9 cellular contexts compared by ENCODE assay signal in genomic region chr11:22244986-22245592, GRCh38. TPM values are rescaled to one million over a fixed set of nuclear protein-coding genes. Genes with fewer than 3 reads are reported as not detected.
DNase-seq lines count a peak whose midpoint lies in the region; ATAC-seq, FAIRE-seq and TF ChIP-seq lines count a peak whose summit lies in the region.
"Had no signal": no experiment of that assay in that cellular context is flagged by ENCODE, and none has a peak within 500 bp of the region (broad histone marks: within the 10 kb centered on the region; RNA-seq: fewer than 3 reads in every experiment).

No MANE protein-coding gene starts in this region.

- H3K4me3 ChIP-seq in OCI-LY1 (ENCODE audit: low read depth, low read length, poor library complexity, severe bottlenecking) (no peak overlapping the region), kidney (ENCODE audit: low read length in 2 of 2) (no peak overlapping the region)

- no peaks in the 10 kb centered on the region for H3K4me1 Mint-ChIP-seq in stimulated activated memory B cell treated with anti-CD40 and anti-IgM and Interleukin-4, amounts not matched to agents 10 μg/mL and 1 μg/mL and 100 μg/mL, for 72 hours

- TF ChIP-seq CTCF in OCI-LY1 (IDR thresholded peaks at IDR 0.05; ENCODE audit: low read length) (peak; percentile 49; the same call in 1 of the 2 replicates), kidney (IDR thresholded peaks at IDR 0.05; ENCODE audit: borderline replicate concordance, extremely low read depth, insufficient read depth) (peak; percentile 37)

- H3K36me3 Mint-ChIP-seq in stimulated activated memory B cell treated with anti-CD40 and anti-IgM and Interleukin-4, amounts not matched to agents 10 μg/mL and 1 μg/mL and 100 μg/mL, for 72 hours, result no peaks in the 10 kb centered on the region

- no peaks in the 10 kb centered on the region for H3K36me3 ChIP-seq in OCI-LY1 (ENCODE audit: insufficient read depth, low read length)
- no peaks in the 10 kb centered on the region for H3K36me3 ChIP-seq in kidney (ENCODE audit: control insufficient read depth in 1 of 2, insufficient read depth in 2 of 2, low read length in 2 of 2)

- no peaks in the 10 kb centered on the region for H3K9me2 ChIP-seq in OCI-LY1 (ENCODE audit: low read depth, low read length)

- intact Hi-C loops in kidney (cut with DNase I), result no loop called here

- no peaks in the 10 kb centered on the region for H4K20me1 ChIP-seq in OCI-LY1 (ENCODE audit: insufficient read depth, low read length)

- FAIRE-seq in kidney (lab: Jason Lieb, UNC), result no peak
- FAIRE-seq: colon had no signal

- DNase-seq in NCI-H2029 (lab: John Stamatoyannopoulos, UW) (peak; percentile 27), NCI-H2029 treated with DMSO at 0.1 percent for 48 hours (lab: John Stamatoyannopoulos, UW) (no peak), T47D (ENCODE audit: low read depth in 1 of 2, low spot score in 1 of 2) (peak; percentile 14 to 63), kidney (no peak)

- in situ Hi-C loops in T47D (cut with HindIII; ENCODE audit: low pct_unique_long_range_greater_than_20kb, low sequenced_read_pairs), result no loop called here

- H3K4me1 ChIP-seq in OCI-LY1 (ENCODE audit: insufficient read depth, low read length, severe bottlenecking) (no peaks in the 10 kb centered on the region), kidney (ENCODE audit: control insufficient read depth in 1 of 2, insufficient read depth in 1 of 2, low read depth in 1 of 2, low read length in 2 of 2) (no peaks in the 10 kb centered on the region)

- peaks cover 30% of the 10 kb centered on the region for H3K27me3 Mint-ChIP-seq in stimulated activated memory B cell treated with anti-CD40 and anti-IgM and Interleukin-4, amounts not matched to agents 10 μg/mL and 1 μg/mL and 100 μg/mL, for 72 hours

- H3K9ac ChIP-seq in OCI-LY1 (ENCODE audit: low read length) (no peak overlapping the region), kidney (ENCODE audit: low read length in 2 of 2) (no peak overlapping the region)

- no peak overlapping the region for H3K27ac ChIP-seq in OCI-LY1 (ENCODE audit: low read depth, low read length, poor library complexity, severe bottlenecking)
- no peak overlapping the region for H3K27ac ChIP-seq in kidney (ENCODE audit: low read depth in 2 of 2, low read length in 2 of 2)

- no peaks in the 10 kb centered on the region for H3K9me3 Mint-ChIP-seq in stimulated activated memory B cell treated with anti-CD40 and anti-IgM and Interleukin-4, amounts not matched to agents 10 μg/mL and 1 μg/mL and 100 μg/mL, for 72 hours

- no peaks in the 10 kb centered on the region for H3K79me2 ChIP-seq in OCI-LY1 (ENCODE audit: insufficient read depth, low read length)

- H3K27ac Mint-ChIP-seq in stimulated activated memory B cell treated with anti-CD40 and anti-IgM and Interleukin-4, amounts not matched to agents 10 μg/mL and 1 μg/mL and 100 μg/mL, for 72 hours, result no peak overlapping the region

- no peak overlapping the region for H2AFZ ChIP-seq in OCI-LY1 (ENCODE audit: low read length)

- H3K9me3 ChIP-seq in OCI-LY1 (ENCODE audit: low read length) (no peaks in the 10 kb centered on the region), kidney (ENCODE audit: control insufficient read depth in 1 of 2, low read length in 2 of 2) (no peaks in the 10 kb centered on the region)

- H3K4me2 ChIP-seq in OCI-LY1 (ENCODE audit: low read length), result no peak overlapping the region

- H3K4me3 Mint-ChIP-seq in stimulated activated memory B cell treated with anti-CD40 and anti-IgM and Interleukin-4, amounts not matched to agents 10 μg/mL and 1 μg/mL and 100 μg/mL, for 72 hours, result no peak overlapping the region

- H3K27me3 ChIP-seq in OCI-LY1 (ENCODE audit: insufficient read depth, low read length), result no peaks in the 10 kb centered on the region

- no peaks in the 10 kb centered on the region for H3F3A ChIP-seq in OCI-LY1 (ENCODE audit: insufficient read depth, low read length)

- ATAC-seq in GM21381 (IDR thresholded peaks at IDR 0.05; ENCODE audit: unreplicated experiment), result peak; percentile 92
- peak; percentile 95 for ATAC-seq in HG03558 (IDR thresholded peaks at IDR 0.05; ENCODE audit: extremely low read depth, unreplicated experiment)
- peak; percentile 58 for ATAC-seq in stimulated activated memory B cell treated with anti-CD40 and anti-IgM and Interleukin-4, amounts not matched to agents 10 μg/mL and 1 μg/mL and 100 μg/mL, for 72 hours

RNA-seq across cellular contexts. Expression of gene ANO5, which starts 52.2 kb away (rescaled TPM):
- total RNA-seq in kidney, result 4.2 TPM
- polyA plus RNA-seq in kidney (ENCODE audit: insufficient read depth, low read depth, low replicate concordance), result 3.5 TPM

Comparison
In these comparisons a context has a peak if more than half of its experiments do, and no peak if none do; other contexts are left out.
1. DNase-seq: peak in NCI-H2029 (single experiment) and T47D (2 of 2); none in NCI-H2029 treated with DMSO at 0.1 percent for 48 hours (single experiment) and kidney (single experiment).
2. Peak in every context shown above with its lines, with median percentiles within 50 percentile points of each other: ATAC-seq.